1 cellular context compared by ENCODE assay signal in genomic region chr6:57946084-57946768, GRCh38.
TF ChIP-seq lines count a peak whose summit lies in the region.

No MANE protein-coding gene starts in this region.

TF ChIP-seq in GM12878, 131 proteins besides CTCF, POLR2A, EP300 and RAD21:
- TF ChIP-seq PKNOX1 (IDR thresholded peaks at IDR 0.05): peak; percentile 37; the same call in 1 of the 2 replicates
